Comparison of ENCODE assay signal across 8 cellular contexts in the genomic region with DNA sequence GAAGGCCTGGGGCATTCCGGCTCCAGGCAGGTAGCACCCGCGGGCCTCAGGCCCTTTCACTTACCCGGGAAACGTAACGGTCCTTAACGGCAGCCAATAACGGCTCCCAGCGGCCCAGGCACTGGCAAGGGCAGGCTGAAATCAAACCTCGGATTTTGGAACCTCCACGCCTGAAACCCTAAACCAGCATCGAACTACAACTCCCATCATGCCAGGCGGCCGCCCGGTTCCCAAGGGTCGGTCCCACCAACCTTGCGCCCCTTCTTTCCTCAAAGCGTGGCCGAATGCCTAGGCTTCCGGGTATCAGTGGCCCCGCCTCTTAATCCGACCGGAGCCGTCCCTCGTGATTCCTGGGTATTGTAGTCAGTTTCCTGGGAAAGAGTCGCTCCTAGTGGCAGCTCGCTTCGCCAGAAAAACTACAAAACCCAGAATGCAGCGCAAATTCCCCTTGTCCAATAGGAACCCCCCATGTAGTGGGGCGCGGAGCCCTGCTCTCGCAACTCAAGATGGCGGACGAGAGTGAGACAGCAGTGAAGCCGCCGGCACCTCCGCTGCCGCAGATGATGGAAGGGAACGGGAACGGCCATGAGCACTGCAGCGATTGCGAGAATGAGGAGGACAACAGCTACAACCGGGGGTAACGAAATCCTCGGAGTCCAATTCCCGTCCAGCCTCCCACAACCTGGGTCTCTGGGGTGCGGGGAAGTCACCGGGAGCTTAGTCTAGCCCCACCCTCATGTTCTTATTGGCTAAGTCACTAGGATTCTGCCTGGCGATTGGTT. TPM values are rescaled to one million over a fixed set of nuclear protein-coding genes. Genes with fewer than 3 reads are reported as not detected.
DNase-seq lines count a peak whose midpoint lies in the region; ATAC-seq and TF ChIP-seq lines count a peak whose summit lies in the region.

A gene (plus strand): TSS at position 494 of the 782 bp plus-strand sequence. CDS start 13 bp downstream, at position 507.

- 0 to 1% methylated on average over 35 to 46 of the region's 49 CpGs for WGBS in testis, 2 donors

- POLR2A ChIA-PET in GM10248 (lab: Yijun Ruan, JAX), result interaction anchor here (0.5 to 3.1 kb wide), 5 partner anchors 12 to 94 kb away, joined by 3 to 22 read pairs (median 4); a partner anchor contains a TSS

- H3K27ac Mint-ChIP-seq in activated naive CD8-positive, alpha-beta T cell, result peak within 1 kb of the TSS; percentile 100

- H3K27me3 Mint-ChIP-seq in activated naive CD8-positive, alpha-beta T cell, result no peaks in the 10 kb centered on the region

- ATAC-seq in HG02623 (IDR thresholded peaks at IDR 0.05; ENCODE audit: unreplicated experiment) (peak; percentile 83), omental fat pad (ENCODE audit: low FRiP score) (peak; percentile 99)

- H3K4me1 Mint-ChIP-seq in activated naive CD8-positive, alpha-beta T cell (ENCODE audit: low read depth), result peaks cover 45% of the 10 kb centered on the region

- intact Hi-C loops in testis (cut with DNase I; ENCODE audit: low total_unique reads), result no loop called here

- peak within 1 kb of the TSS; percentile 75 to 78 for H3K4me3 ChIP-seq in testis

- TF ChIP-seq CTCF in GM10248 (IDR thresholded peaks at IDR 0.05; ENCODE audit: control extremely low read depth, extremely low read depth, low read depth, missing control alignments) (no peak), omental fat pad (IDR thresholded peaks at IDR 0.05) (no peak), testis (IDR thresholded peaks at IDR 0.05) (peak in 2 of 3 experiments; percentile 10 to 25)

- no peaks in the 10 kb centered on the region for H3K36me3 Mint-ChIP-seq in activated naive CD8-positive, alpha-beta T cell

- H3K27ac ChIP-seq in testis, result peak within 1 kb of the TSS; percentile 91 to 93

- H3K4me1 ChIP-seq in testis, result peaks cover 19% of the 10 kb centered on the region

- CTCF ChIA-PET in GM10248 (lab: Yijun Ruan, JAX), result interaction anchor here (1.0 to 4.6 kb wide), 5 partner anchors 12 to 141 kb away, joined by 3 to 23 read pairs (median 4); a partner anchor contains a TSS

- H3K9me3 Mint-ChIP-seq in activated naive CD8-positive, alpha-beta T cell (ENCODE audit: low read depth), result no peaks in the 10 kb centered on the region

- no peaks in the 10 kb centered on the region for H3K9me3 ChIP-seq in testis

- no peaks in the 10 kb centered on the region for H3K27me3 ChIP-seq in testis

- no peaks in the 10 kb centered on the region for H3K36me3 ChIP-seq in testis (ENCODE audit: low read depth, missing control alignments)

- H3K4me3 Mint-ChIP-seq in activated naive CD8-positive, alpha-beta T cell, result peak within 1 kb of the TSS; percentile 96

- no peak for TF ChIP-seq POLR2A in testis (IDR thresholded peaks at IDR 0.05)

- DNase-seq in GM10248 (ENCODE audit: extremely low spot score), result peak; percentile 92
- DNase-seq in NCI-H1105 (lab: John Stamatoyannopoulos, UW), result peak; percentile 97
- peak; percentile 99 for DNase-seq in SKM-1 treated with dmso at 0.1 percent for 144 hours (lab: John Stamatoyannopoulos, UW; ENCODE audit: unreplicated experiment)
- DNase-seq in glomerular visceral epithelial cell (ENCODE audit: extremely low spot score), result peak; percentile 100
- peak; percentile 89 for DNase-seq in omental fat pad (ENCODE audit: low spot score)
- peak; percentile 99 for DNase-seq in testis

RNA-seq across cellular contexts. Expression of the gene that starts here (rescaled TPM):
- total RNA-seq in omental fat pad, result 100 to 1,000 TPM in 1 of 4 donors, 10 to 100 TPM in 3; 57.3 to 101 (median 78.1) TPM
- total RNA-seq in testis, result 10 to 100 TPM; 76.1 to 79.0 TPM
- 143 TPM for polyA plus RNA-seq in testis (ENCODE audit: insufficient read depth, low read depth, low replicate concordance)

Comparison
In these comparisons a context has a peak if more than half of its experiments do, and no peak if none do; other contexts are left out.
1. Peak in every context shown above with its lines: DNase-seq, ATAC-seq, H3K4me3 ChIP-seq and H3K27ac ChIP-seq.
2. CTCF ChIP-seq: peak in testis (2 of 3); none in GM10248 (single experiment) and omental fat pad (0 of 3).